ENCODE assay signal across 17 cellular contexts in the genomic region with DNA sequence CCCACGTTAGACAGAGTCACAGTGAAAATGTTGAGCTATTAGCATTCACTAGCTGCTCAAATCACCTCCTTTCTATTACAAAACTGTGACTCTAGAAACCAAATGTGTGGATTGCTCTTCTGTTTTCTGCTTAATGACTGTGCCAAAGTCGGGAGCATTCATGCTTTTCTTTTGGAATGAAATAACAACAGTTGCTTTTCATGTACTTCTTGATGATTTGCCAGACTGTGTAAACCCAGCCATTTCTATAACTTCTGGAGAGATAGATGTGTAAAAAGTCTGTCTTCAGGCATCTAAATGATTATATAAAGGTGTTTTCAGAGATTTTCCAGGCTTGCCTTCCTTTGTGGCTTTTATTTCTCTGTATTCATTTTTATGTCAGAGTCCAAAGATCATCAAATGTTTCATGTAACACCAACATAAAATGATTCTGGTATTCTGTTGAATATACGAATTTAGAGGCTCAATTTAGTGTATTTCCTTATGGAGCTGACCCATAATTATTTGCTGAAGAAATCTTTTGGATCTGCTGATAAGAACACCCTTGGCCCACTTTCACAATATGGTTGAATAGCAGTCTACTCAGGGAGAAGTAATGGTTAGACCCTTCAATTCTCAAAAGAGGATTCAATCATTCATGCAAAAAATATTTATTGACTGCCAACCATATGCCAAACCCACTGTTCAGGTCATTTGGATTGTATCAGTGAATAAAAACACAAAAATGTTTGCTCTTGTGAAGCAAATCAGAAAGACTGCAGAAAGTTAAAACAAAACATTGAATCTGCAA.
DNase-seq lines count a peak whose midpoint lies in the region; ATAC-seq and TF ChIP-seq lines count a peak whose summit lies in the region.
"Had no signal": no experiment of that assay in that cellular context is flagged by ENCODE, and none has a peak within 500 bp of the region (broad histone marks: within the 10 kb centered on the region; RNA-seq: fewer than 3 reads in every experiment).

No MANE protein-coding gene starts in this region.

- H3K79me2 ChIP-seq in PC-9 (ENCODE audit: low read depth): no peaks in the 10 kb centered on the region

- BruUV-seq in PC-9 (replicated peaks; lab: Mats Ljungman, UMichigan): no TSS peak

- H3K4me2 ChIP-seq in PC-9: no peak overlapping the region
- H3K4me2 ChIP-seq: BLaER1 treated with 17β-estradiol and CSF1 and Interleukin-3, amounts not matched to agents 10 nM and 100 nM had no signal

- H3K36me3 ChIP-seq in PC-9 (ENCODE audit: low read depth): no peaks in the 10 kb centered on the region
- H3K36me3 ChIP-seq: BLaER1 treated with 17β-estradiol and CSF1 and Interleukin-3, amounts not matched to agents 10 nM and 100 nM; SJCRH30 had no signal

- no peaks in the 10 kb centered on the region; the same call in 1 of the 2 replicates for H4K20me1 ChIP-seq in PC-9 (ENCODE audit: insufficient read depth)
- H4K20me1 ChIP-seq: BLaER1 treated with 17β-estradiol and CSF1 and Interleukin-3, amounts not matched to agents 10 nM and 100 nM had no signal

- no peaks in the 10 kb centered on the region for H3F3A ChIP-seq in PC-9 (ENCODE audit: insufficient read depth, low read depth)

- H2AFZ ChIP-seq in PC-9: 0 out of 2 replicates have a peak overlapping the region, but pooled peaks have one; percentile 26

- 0 out of 2 replicates have a peak, but pooled peaks cover 3% of the 10 kb centered on the region for H3K9me2 ChIP-seq in PC-9 (ENCODE audit: insufficient read depth)

- no peak for TF ChIP-seq CTCF in PC-9 (conservative IDR thresholded peaks at IDR 0.05)

- no peaks in the 10 kb centered on the region for H3K4me1 ChIP-seq in PC-9 (replicated peaks; ENCODE audit: insufficient read depth)
- H3K4me1 ChIP-seq: BLaER1 treated with 17β-estradiol and CSF1 and Interleukin-3, amounts not matched to agents 10 nM and 100 nM; SJCRH30 had no signal

- CTCF ChIA-PET in PC-9 (lab: Charles Lee): no interaction called here

- peaks cover 6% of the 10 kb centered on the region for H3K9me3 ChIP-seq in PC-9 (ENCODE audit: insufficient read depth, low read depth)
- H3K9me3 ChIP-seq: BLaER1 treated with 17β-estradiol and CSF1 and Interleukin-3, amounts not matched to agents 10 nM and 100 nM; SJCRH30 had no signal

- ATAC-seq in HG03469 (IDR thresholded peaks at IDR 0.05; ENCODE audit: unreplicated experiment): no peak
- ATAC-seq in GM21367 (IDR thresholded peaks at IDR 0.05; ENCODE audit: unreplicated experiment): no peak

- POLR2A ChIA-PET in PC-9 (lab: Charles Lee; ENCODE audit: unreplicated experiment): no interaction called here

- H3K4me3 ChIP-seq in PC-9: no peak overlapping the region
- H3K4me3 ChIP-seq: BLaER1 treated with 17β-estradiol and CSF1 and Interleukin-3, amounts not matched to agents 10 nM and 100 nM; SJCRH30 had no signal

- no peak overlapping the region for H3K27ac ChIP-seq in PC-9
- H3K27ac ChIP-seq: BLaER1 treated with 17β-estradiol and CSF1 and Interleukin-3, amounts not matched to agents 10 nM and 100 nM; RWPE1; SJCRH30 had no signal

- intact Hi-C loops in PC-9 (cut with micrococcal nuclease; ENCODE audit: unreplicated experiment): no loop called here

- peak; percentile 24 for DNase-seq in Ammon's horn (ENCODE audit: low spot score)
- peak; percentile 41 for DNase-seq in NCI-H1694 (lab: John Stamatoyannopoulos, UW)
- DNase-seq in PC-9: no peak
- peak; percentile 2 for DNase-seq in medulla oblongata (ENCODE audit: extremely low spot score)
- DNase-seq in DMS79 (lab: John Stamatoyannopoulos, UW): no peak
- DNase-seq in hypothalamus (lab: John Stamatoyannopoulos, UW): no peak
- DNase-seq: CD8-positive, alpha-beta memory T cell; HCEC 1CT; KBM-7; NCI-H1436; NCI-H226; NCI-H526 treated with DMSO at 0.1 percent for 48 hours; SJCRH30 had no signal

- H3K27me3 ChIP-seq in PC-9 (ENCODE audit: insufficient read depth, low read depth): no peaks in the 10 kb centered on the region
- H3K27me3 ChIP-seq: BLaER1 treated with 17β-estradiol and CSF1 and Interleukin-3, amounts not matched to agents 10 nM and 100 nM; SJCRH30 had no signal

Comparison
In these comparisons a context has a peak if more than half of its experiments do, and no peak if none do; other contexts are left out.
1. DNase-seq: peak in Ammon's horn (single experiment), NCI-H1694 (single experiment) and medulla oblongata (single experiment); none in PC-9 (0 of 2), DMS79 (single experiment) and hypothalamus (0 of 51).